15 cellular contexts compared by ENCODE assay signal in genomic region chr17:29157310-29157709, GRCh38. TPM values are rescaled to one million over a fixed set of nuclear protein-coding genes. Genes with fewer than 3 reads are reported as not detected.
DNase-seq lines count a peak whose midpoint lies in the region; TF ChIP-seq lines count a peak whose summit lies in the region.
"Had no signal": no experiment of that assay in that cellular context is flagged by ENCODE, and none has a peak within 500 bp of the region (broad histone marks: within the 10 kb centered on the region; RNA-seq: fewer than 3 reads in every experiment).

No MANE protein-coding gene starts in this region.

- H3K9me3 Mint-ChIP-seq in endodermal cell, result no peaks in the 10 kb centered on the region

- H3K27me3 Mint-ChIP-seq in endodermal cell (ENCODE audit: insufficient read depth), result no peaks in the 10 kb centered on the region

- H4K91ac ChIP-seq in neuronal stem cell (ENCODE audit: low read depth, low read length, poor library complexity), result no peak overlapping the region

- H3K14ac ChIP-seq in neuronal stem cell (ENCODE audit: low read length), result no peak overlapping the region

- peaks cover 19% of the 10 kb centered on the region for H3K4me1 Mint-ChIP-seq in endodermal cell

- H2AK5ac ChIP-seq in neuronal stem cell (ENCODE audit: low read depth, low read length), result peak overlapping the region; percentile 51

- no peak overlapping the region for H3K4me3 Mint-ChIP-seq in endodermal cell

- H3K36me3 ChIP-seq in Peyer's patch (no peaks in the 10 kb centered on the region), endodermal cell (ENCODE audit: control insufficient read depth, insufficient read depth, low read length) (no peaks in the 10 kb centered on the region), neuronal stem cell (replicated peaks in 1 of 2; ENCODE audit: control insufficient read depth in 2 of 2, insufficient read depth in 2 of 2, low read length in 2 of 2) (no peaks in the 10 kb centered on the region)
- H3K36me3 ChIP-seq in effector memory CD4-positive, alpha-beta T cell (ENCODE audit: control insufficient read depth, insufficient read depth, low read length), result no peaks in the 10 kb centered on the region
- H3K36me3 ChIP-seq: cardiac muscle cell had no signal

- no peak overlapping the region for H3K23ac ChIP-seq in neuronal stem cell (ENCODE audit: low read depth, low read length, poor library complexity)

- H2BK12ac ChIP-seq in neuronal stem cell (ENCODE audit: low read length), result no peak overlapping the region

- DNase-seq in AG20443 (ENCODE audit: low spot score) (peak; percentile 7), Peyer's patch (no peak), endodermal cell (no peak), neuronal stem cell (ENCODE audit: low spot score) (no peak), NCI-H1417 treated with DMSO at 0.1 percent for 48 hours (lab: John Stamatoyannopoulos, UW) (no peak), NCI-H1694 (lab: John Stamatoyannopoulos, UW) (no peak), NCI-H1092 treated with DMSO at 0.1 percent for 48 hours (lab: John Stamatoyannopoulos, UW) (no peak)
- DNase-seq in effector memory CD4-positive, alpha-beta T cell, result no peak
- DNase-seq: AML-193, DMS53, NCI-H2081, NCI-H774, SHP77, T-helper 9 cell had no signal

- H3K9me3 ChIP-seq in Peyer's patch (no peaks in the 10 kb centered on the region), endodermal cell (ENCODE audit: control insufficient read depth, low read length) (no peaks in the 10 kb centered on the region), neuronal stem cell (replicated peaks in 1 of 2; ENCODE audit: control insufficient read depth in 2 of 2, insufficient read depth in 1 of 2, low read depth in 1 of 2, low read length in 2 of 2) (no peaks in the 10 kb centered on the region)
- no peaks in the 10 kb centered on the region for H3K9me3 ChIP-seq in effector memory CD4-positive, alpha-beta T cell (ENCODE audit: control insufficient read depth, low read length)

- no peak overlapping the region for H2BK5ac ChIP-seq in neuronal stem cell (ENCODE audit: low read length)

- H3K27ac ChIP-seq in Peyer's patch (peak overlapping the region in 3 of 4 donors; percentile 25 to 87 (median 83)), endodermal cell (ENCODE audit: low read depth, low read length) (no peak overlapping the region), neuronal stem cell (replicated peaks; ENCODE audit: low read length) (no peak overlapping the region)
- no peak overlapping the region for H3K27ac ChIP-seq in effector memory CD4-positive, alpha-beta T cell (ENCODE audit: insufficient read depth, low read length, poor library complexity, severe bottlenecking)

- 90% methylated on average over 1 of the region's 1 CpG; no CpG with 5 or more reads in 1 of the 2 experiments for WGBS in endodermal cell (ENCODE audit: insufficient coverage in 1 of 2, insufficient read length in 1 of 2), 2 experiments
- WGBS in neuronal stem cell (ENCODE audit: extremely low coverage in 2 of 2, insufficient read length in 2 of 2, insufficient replicate concordance in 1 of 2), 2 donors, result no CpG with 5 or more reads among the region's 1 CpG

- peaks cover 0 to 80% (median 15%) of the 10 kb centered on the region in 4 donors for H3K4me1 ChIP-seq in Peyer's patch
- H3K4me1 ChIP-seq in endodermal cell (ENCODE audit: control insufficient read depth, insufficient read depth, low read length), result peaks cover 11% of the 10 kb centered on the region
- peaks cover 18 to 26% of the 10 kb centered on the region in 2 donors for H3K4me1 ChIP-seq in neuronal stem cell (ENCODE audit: control insufficient read depth in 2 of 2, insufficient read depth in 1 of 2, low read depth in 1 of 2, low read length in 2 of 2)
- peaks cover 24% of the 10 kb centered on the region for H3K4me1 ChIP-seq in effector memory CD4-positive, alpha-beta T cell (ENCODE audit: control insufficient read depth, insufficient read depth, low read length, poor library complexity, severe bottlenecking)

- H3K36me3 Mint-ChIP-seq in endodermal cell (ENCODE audit: low read depth), result no peaks in the 10 kb centered on the region

- H2AFZ ChIP-seq in neuronal stem cell (ENCODE audit: low read length), result no peak overlapping the region

- H3K4ac ChIP-seq in neuronal stem cell (ENCODE audit: low read length), result no peak overlapping the region

- H3K18ac ChIP-seq in neuronal stem cell (ENCODE audit: low read length), result no peak overlapping the region

- no peak for TF ChIP-seq POLR2A in Peyer's patch (IDR thresholded peaks at IDR 0.05)

- peaks cover 2% of the 10 kb centered on the region for H3K79me1 ChIP-seq in neuronal stem cell (ENCODE audit: low read depth, low read length)

- H3K4me2 ChIP-seq in neuronal stem cell (ENCODE audit: insufficient read depth, low read length, poor library complexity, severe bottlenecking), result no peak overlapping the region

- peak overlapping the region; percentile 6 for H3K27ac Mint-ChIP-seq in endodermal cell

- H3K27me3 ChIP-seq in Peyer's patch, result no peaks in the 10 kb centered on the region
- no peaks in the 10 kb centered on the region for H3K27me3 ChIP-seq in endodermal cell (ENCODE audit: control insufficient read depth, insufficient read depth, low read length, poor library complexity, severe bottlenecking)
- no peaks in the 10 kb centered on the region for H3K27me3 ChIP-seq in neuronal stem cell (ENCODE audit: control insufficient read depth in 3 of 3, insufficient read depth in 3 of 3, low read depth in 1 of 3, low read length in 3 of 3)
- no peaks in the 10 kb centered on the region for H3K27me3 ChIP-seq in effector memory CD4-positive, alpha-beta T cell (replicated peaks; ENCODE audit: control insufficient read depth, insufficient read depth, low read length, poor library complexity, severe bottlenecking)
- H3K27me3 ChIP-seq: cardiac muscle cell had no signal

- H2BK15ac ChIP-seq in neuronal stem cell (ENCODE audit: low read length), result peak overlapping the region; percentile 24

- TF ChIP-seq CTCF in Peyer's patch (IDR thresholded peaks at IDR 0.05), result no peak
- no peak for TF ChIP-seq CTCF in endodermal cell (conservative IDR thresholded peaks at IDR 0.05)

- H3K4me3 ChIP-seq in Peyer's patch (no peak overlapping the region), endodermal cell (ENCODE audit: low read length) (no peak overlapping the region), neuronal stem cell (ENCODE audit: low read length in 2 of 2) (no peak overlapping the region)
- no peak overlapping the region for H3K4me3 ChIP-seq in effector memory CD4-positive, alpha-beta T cell (ENCODE audit: insufficient read depth, low read depth, low read length, poor library complexity, severe bottlenecking)
- H3K4me3 ChIP-seq: cardiac muscle cell had no signal

- no peak overlapping the region for H4K8ac ChIP-seq in neuronal stem cell (ENCODE audit: low read depth, low read length)

- H3K9ac ChIP-seq in endodermal cell (ENCODE audit: extremely low read depth, low read length, poor library complexity, severe bottlenecking) (no peak overlapping the region), neuronal stem cell (ENCODE audit: low read depth, low read length, poor library complexity) (no peak overlapping the region)

- H2BK120ac ChIP-seq in neuronal stem cell (ENCODE audit: low read depth, low read length), result no peak overlapping the region

RNA-seq across cellular contexts. Expression of gene MYO18A, which starts 22.9 kb away (rescaled TPM):
- 100 to 1,000 TPM; 104 to 359 (median 188) TPM for total RNA-seq in Peyer's patch
- 10 to 100 TPM; 43.8 to 56.7 TPM for total RNA-seq in endodermal cell
- polyA plus RNA-seq in endodermal cell (2013, experiment 1 of 2), result 30.0 TPM
- polyA plus RNA-seq in endodermal cell (2013, experiment 2 of 2), result 37.8 TPM
- 12.3 TPM for polyA plus RNA-seq in neuronal stem cell (2013, experiment 1 of 2)
- 12.3 TPM for polyA plus RNA-seq in neuronal stem cell (2013, experiment 2 of 2)

Comparison
In these comparisons a context has a peak if more than half of its experiments do, and no peak if none do; other contexts are left out.
1. H3K27ac ChIP-seq: peak in Peyer's patch (3 of 4); none in endodermal cell (single experiment), neuronal stem cell (single experiment) and effector memory CD4-positive, alpha-beta T cell (single experiment).